29 cellular contexts compared by ENCODE assay signal in genomic region chr20:62963614-62964397, GRCh38. TPM values are rescaled to one million over a fixed set of nuclear protein-coding genes. Genes with fewer than 3 reads are reported as not detected.
"Had no signal": no experiment of that assay in that cellular context is flagged by ENCODE, and none has a peak within 500 bp of the region (broad histone marks: within the 10 kb centered on the region; RNA-seq: fewer than 3 reads in every experiment).

No MANE protein-coding gene starts in this region.

- DNase-seq: activated CD4-positive, alpha-beta T cell treated with anti-CD3 and anti-CD28 coated beads, Interleukin-2, amount 10 ng/mL, durations not matched to agents 24 days and 14 days; activated CD4-positive, alpha-beta T cell treated with anti-CD3 and anti-CD28 coated beads, Interleukin-2, amount 50 U/mL, for 4 hours; activated CD8-positive, alpha-beta T cell treated with anti-CD3 and anti-CD28 coated beads for 36 hours; activated effector memory CD4-positive, alpha-beta T cell treated with anti-CD3 and anti-CD28 coated beads, Interleukin-2, amount 50 U/mL, for 16 hours; activated naive CD4-positive, alpha-beta T cell; activated naive CD4-positive, alpha-beta T cell treated with anti-CD3 and anti-CD28 coated beads, Interleukin-2, amount 50 U/mL, for 16 hours; activated naive CD8-positive, alpha-beta T cell treated with anti-CD3 and anti-CD28 coated beads for 36 hours; activated T-cell treated with anti-CD3 and anti-CD28 coated beads, Interleukin-2, amount 50 U/mL, for 1 hour; activated T-cell treated with anti-CD3 and anti-CD28 coated beads, Interleukin-2, amount 50 U/mL, for 72 hours; amniotic stem cell; NCI-H1105; NCI-H1417 treated with DMSO at 0.1 percent for 48 hours; NCI-H187 treated with DMSO at 0.1 percent for 48 hours; NCI-H2081; NCI-H226; NCI-H446 treated with DMSO at 0.1 percent for 48 hours; NCI-H524; NCI-H69; SHP77 treated with DMSO at 0.1 percent for 48 hours; SK-N-SH had no signal

- H3K4me1 ChIP-seq: ascending aorta, SJSA1 had no signal

- FAIRE-seq: TTC549 had no signal

- H3K4me3 ChIP-seq: ascending aorta, cardiac muscle cell, SJSA1 had no signal

- H3K27me3 ChIP-seq: ascending aorta, cardiac muscle cell had no signal

- H3K9ac ChIP-seq: SK-N-SH had no signal

- H3K9me3 ChIP-seq: ascending aorta, SJSA1, SK-N-SH had no signal

- H3K4me2 ChIP-seq: SK-N-SH had no signal

- ATAC-seq: activated CD8-positive, alpha-beta T cell treated with anti-CD3 and anti-CD28 coated beads for 36 hours; activated T-cell treated with anti-CD3 and anti-CD28 coated beads, Interleukin-2, amount 50 U/mL, for 72 hours; activated T-helper 17 cell treated with anti-CD3 and anti-CD28 coated beads, Interleukin-2, amount 50 U/mL, for 72 hours; Panc1 had no signal

- H3K36me3 ChIP-seq: cardiac muscle cell, SJSA1 had no signal

- H3K27ac ChIP-seq: ascending aorta, cardiac muscle cell, SJSA1 had no signal

RNA-seq across cellular contexts. Expression of gene SLC17A9, which starts 11.3 kb away (rescaled TPM):
- total RNA-seq: M059J, SJSA1 had no signal
- polyA plus RNA-seq: SK-N-SH had no signal

RNA-seq across cellular contexts. Expression of gene BHLHE23, which starts 43.0 kb away (rescaled TPM):
- total RNA-seq: activated CD4-positive, alpha-beta T cell treated with anti-CD3 and anti-CD28 coated beads, Interleukin-2, amount 10 ng/mL, durations not matched to agents 24 days and 14 days; activated CD8-positive, alpha-beta memory T cell treated with anti-CD3 and anti-CD28 coated beads for 36 hours; activated CD8-positive, alpha-beta T cell treated with anti-CD3 and anti-CD28 coated beads for 36 hours; activated naive CD8-positive, alpha-beta T cell treated with anti-CD3 and anti-CD28 coated beads for 36 hours; activated T-cell treated with anti-CD3 and anti-CD28 coated beads, Interleukin-2, amount 50 U/mL, for 72 hours; activated T-helper 17 cell treated with anti-CD3 and anti-CD28 coated beads, Interleukin-2, amount 50 U/mL, for 72 hours; ascending aorta; cardiac muscle cell; M059J; RPMI7951; SJSA1 had no signal
- polyA plus RNA-seq: cardiac muscle cell, SK-N-SH had no signal
